17 cellular contexts compared by ENCODE assay signal in genomic region chr20:58810116-58810878, GRCh38. TPM values are rescaled to one million over a fixed set of nuclear protein-coding genes. Genes with fewer than 3 reads are reported as not detected.
DNase-seq lines count a peak whose midpoint lies in the region; ATAC-seq and TF ChIP-seq lines count a peak whose summit lies in the region.
"Had no signal": no experiment of that assay in that cellular context is flagged by ENCODE, and none has a peak within 500 bp of the region (broad histone marks: within the 10 kb centered on the region; RNA-seq: fewer than 3 reads in every experiment).

No MANE protein-coding gene starts in this region.

- peak overlapping the region; percentile 20 for H3K27ac ChIP-seq in temporal lobe (ENCODE audit: low read depth, low read length)
- H3K27ac ChIP-seq: cardiac muscle cell, left lung had no signal

- peak in 1 of 2 donors; percentile 50 for ATAC-seq in activated naive CD4-positive, alpha-beta T cell treated with anti-CD3 and anti-CD28 coated beads, Interleukin-2, amount 50 U/mL, for 72 hours
- no peak for ATAC-seq in HG03108 (IDR thresholded peaks at IDR 0.05; ENCODE audit: unreplicated experiment)
- ATAC-seq: left lung had no signal

- no peak for TF ChIP-seq CTCF in choroid plexus epithelial cell (conservative IDR thresholded peaks at IDR 0.05; ENCODE audit: low read depth, low read length)

- no peak overlapping the region for H3K4me3 Mint-ChIP-seq in activated naive CD4-positive, alpha-beta T cell treated with anti-CD3 and anti-CD28 coated beads, Interleukin-2, amount 10 ng/mL, durations not matched to agents 7 days and 5 days
- H3K4me3 Mint-ChIP-seq: activated naive CD4-positive, alpha-beta T cell treated with anti-CD3 and anti-CD28 coated beads, Interleukin-2, amount 50 U/mL, for 24 hours had no signal

- H3K27ac Mint-ChIP-seq in activated naive CD4-positive, alpha-beta T cell treated with anti-CD3 and anti-CD28 coated beads, Interleukin-2, amount 50 U/mL, for 72 hours: peak overlapping the region; percentile 45 to 81
- H3K27ac Mint-ChIP-seq in activated naive CD4-positive, alpha-beta T cell treated with anti-CD3 and anti-CD28 coated beads, Interleukin-2, amount 10 ng/mL, durations not matched to agents 7 days and 5 days: no peak overlapping the region
- H3K27ac Mint-ChIP-seq: activated naive CD4-positive, alpha-beta T cell treated with anti-CD3 and anti-CD28 coated beads, Interleukin-2, amount 50 U/mL, for 24 hours had no signal

- no peaks in the 10 kb centered on the region for H3K9me3 Mint-ChIP-seq in activated naive CD4-positive, alpha-beta T cell treated with anti-CD3 and anti-CD28 coated beads, Interleukin-2, amount 50 U/mL, for 72 hours
- H3K9me3 Mint-ChIP-seq in activated naive CD4-positive, alpha-beta T cell treated with anti-CD3 and anti-CD28 coated beads, Interleukin-2, amount 10 ng/mL, durations not matched to agents 7 days and 5 days: no peaks in the 10 kb centered on the region
- H3K9me3 Mint-ChIP-seq: activated naive CD4-positive, alpha-beta T cell treated with anti-CD3 and anti-CD28 coated beads, Interleukin-2, amount 50 U/mL, for 24 hours had no signal

- CTCF ChIA-PET in activated naive CD4-positive, alpha-beta T cell treated with anti-CD3 and anti-CD28 coated beads, Interleukin-2, amount 10 ng/mL, durations not matched to agents 7 days and 5 days (lab: Charles Lee): no interaction called here

- no peak overlapping the region for H3K4me3 ChIP-seq in choroid plexus epithelial cell (ENCODE audit: low read depth, low read length)
- H3K4me3 ChIP-seq: cardiac muscle cell, left lung had no signal

- no peaks in the 10 kb centered on the region for H3K4me1 Mint-ChIP-seq in activated naive CD4-positive, alpha-beta T cell treated with anti-CD3 and anti-CD28 coated beads, Interleukin-2, amount 10 ng/mL, durations not matched to agents 7 days and 5 days
- H3K4me1 Mint-ChIP-seq: activated naive CD4-positive, alpha-beta T cell treated with anti-CD3 and anti-CD28 coated beads, Interleukin-2, amount 50 U/mL, for 24 hours had no signal

- DNase-seq in activated naive CD4-positive, alpha-beta T cell treated with anti-CD3 and anti-CD28 coated beads, Interleukin-2, amount 50 U/mL, for 72 hours (ENCODE audit: low spot score in 2 of 2): no peak
- DNase-seq in activated naive CD4-positive, alpha-beta T cell treated with anti-CD3 and anti-CD28 coated beads, Interleukin-2, amount 10 ng/mL, durations not matched to agents 7 days and 5 days: no peak
- DNase-seq in SW480 (ENCODE audit: low spot score) (peak; percentile 15), choroid plexus epithelial cell (ENCODE audit: low read depth) (peak; percentile 14), GOT3 (lab: John Stamatoyannopoulos, UW) (no peak), HuH-7.5 (ENCODE audit: low spot score) (no peak)
- DNase-seq: activated CD8-positive, alpha-beta memory T cell treated with anti-CD3 and anti-CD28 coated beads for 24 hours; Caco-2; effector memory CD4-positive, alpha-beta T cell; foreskin fibroblast; GDM1; left lung; stimulated activated naive CD4-positive, alpha-beta T cell treated with Interleukin-2 at 50 U/mL for 16 hours had no signal

- H3K27me3 Mint-ChIP-seq in activated naive CD4-positive, alpha-beta T cell treated with anti-CD3 and anti-CD28 coated beads, Interleukin-2, amount 10 ng/mL, durations not matched to agents 7 days and 5 days: peaks cover 47% of the 10 kb centered on the region

- H3K36me3 Mint-ChIP-seq in activated naive CD4-positive, alpha-beta T cell treated with anti-CD3 and anti-CD28 coated beads, Interleukin-2, amount 50 U/mL, for 72 hours: no peaks in the 10 kb centered on the region
- no peaks in the 10 kb centered on the region for H3K36me3 Mint-ChIP-seq in activated naive CD4-positive, alpha-beta T cell treated with anti-CD3 and anti-CD28 coated beads, Interleukin-2, amount 10 ng/mL, durations not matched to agents 7 days and 5 days
- H3K36me3 Mint-ChIP-seq: activated naive CD4-positive, alpha-beta T cell treated with anti-CD3 and anti-CD28 coated beads, Interleukin-2, amount 50 U/mL, for 24 hours had no signal

RNA-seq across cellular contexts. Expression of gene GNAS-AS1, which starts 40.4 kb away (rescaled TPM):
- 1 to 10 TPM; 3.0 to 3.4 TPM for total RNA-seq in activated naive CD4-positive, alpha-beta T cell treated with anti-CD3 and anti-CD28 coated beads, Interleukin-2, amount 50 U/mL, for 72 hours
- total RNA-seq in temporal lobe: 0.49 TPM

RNA-seq across cellular contexts. Expression of gene GNAS, which starts 42.2 kb away (rescaled TPM):
- 100 to 1,000 TPM; 624 to 863 TPM for total RNA-seq in activated naive CD4-positive, alpha-beta T cell treated with anti-CD3 and anti-CD28 coated beads, Interleukin-2, amount 50 U/mL, for 72 hours
- 498 TPM for total RNA-seq in temporal lobe

Comparison
In these comparisons a context has a peak if more than half of its experiments do, and no peak if none do; other contexts are left out.
1. DNase-seq: peak in SW480 (single experiment) and choroid plexus epithelial cell (single experiment); none in activated naive CD4-positive, alpha-beta T cell treated with anti-CD3 and anti-CD28 coated beads, Interleukin-2, amount 50 U/mL, for 72 hours (0 of 2), activated naive CD4-positive, alpha-beta T cell treated with anti-CD3 and anti-CD28 coated beads, Interleukin-2, amount 10 ng/mL, durations not matched to agents 7 days and 5 days (single experiment), GOT3 (single experiment) and HuH-7.5 (single experiment).